ENCODE assay signal across 9 cellular contexts in genomic region chr7:129948338-129948737, GRCh38. TPM values are rescaled to one million over a fixed set of nuclear protein-coding genes. Genes with fewer than 3 reads are reported as not detected.
DNase-seq lines count a peak whose midpoint lies in the region; ATAC-seq and TF ChIP-seq lines count a peak whose summit lies in the region.
"Had no signal": no experiment of that assay in that cellular context is flagged by ENCODE, and none has a peak within 500 bp of the region (broad histone marks: within the 10 kb centered on the region; RNA-seq: fewer than 3 reads in every experiment).

No MANE protein-coding gene starts in this region.

- ATAC-seq in psoas muscle (no peak), HG02981 (IDR thresholded peaks at IDR 0.05; ENCODE audit: unreplicated experiment) (no peak), GM18870 (IDR thresholded peaks at IDR 0.05; ENCODE audit: unreplicated experiment) (no peak)

- H4K20me1 ChIP-seq in fibroblast of lung (ENCODE audit: control insufficient read depth, extremely low read depth, insufficient read depth, low read length) = peaks cover 3% of the 10 kb centered on the region

- H3K27ac ChIP-seq in RWPE1 (peak overlapping the region; percentile 94), fibroblast of lung (ENCODE audit: insufficient read depth, low read length) (peak overlapping the region; percentile 86), psoas muscle (peak overlapping the region; percentile 98)

- H3K79me2 ChIP-seq in fibroblast of lung (ENCODE audit: control insufficient read depth, insufficient read depth, low read length) = peaks cover 79% of the 10 kb centered on the region

- CTCF ChIA-PET in BJ (lab: Yijun Ruan, JAX) (no interaction called here), RWPE1 (lab: Yijun Ruan, JAX) (no interaction called here)

- no peaks in the 10 kb centered on the region for H3K9me3 ChIP-seq in fibroblast of lung (ENCODE audit: control insufficient read depth, insufficient read depth, low read depth, low read length)
- no peaks in the 10 kb centered on the region for H3K9me3 ChIP-seq in psoas muscle
- H3K9me3 ChIP-seq: MG63 had no signal

- intact Hi-C loops in psoas muscle (cut with DNase I) = no loop called here

- POLR2A ChIA-PET in BJ (lab: Charles Lee) = no interaction called here
- POLR2A ChIA-PET in RWPE1 (lab: Yijun Ruan, JAX; ENCODE audit: low non-redundant PET) = no interaction called here

- DNase-seq in BJ (ENCODE audit: low read depth) (no peak), RWPE1 (ENCODE audit: low spot score) (no peak), fibroblast of lung (ENCODE audit: low read depth in 2 of 2) (no peak), psoas muscle (no peak), HuH-7 (ENCODE audit: low spot score) (no peak), COLO829 (ENCODE audit: low spot score) (no peak)

- no peak overlapping the region for H3K9ac ChIP-seq in fibroblast of lung (ENCODE audit: insufficient read depth, low read length)

- no peak overlapping the region for H2AFZ ChIP-seq in fibroblast of lung (ENCODE audit: low read length)

- H3K27me3 ChIP-seq in BJ (ENCODE audit: control insufficient read depth, insufficient read depth, low read length) (no peaks in the 10 kb centered on the region), fibroblast of lung (ENCODE audit: control insufficient read depth, insufficient read depth, low read length) (no peaks in the 10 kb centered on the region), psoas muscle (ENCODE audit: insufficient read depth in 3 of 3, low read length in 2 of 3) (no peaks in the 10 kb centered on the region)
- H3K27me3 ChIP-seq: MG63 had no signal

- H3K4me3 ChIP-seq in BJ (ENCODE audit: low read depth, low read length) (peak overlapping the region; percentile 2; the same call in 1 of the 2 replicates), fibroblast of lung (replicated peaks in 1 of 4; ENCODE audit: control extremely low read depth in 1 of 4, insufficient read depth in 1 of 4, low read depth in 3 of 4, low read length in 4 of 4) (peak overlapping the region; percentile 1 to 89 (median 22)), psoas muscle (peak overlapping the region; percentile 1)

- no peaks in the 10 kb centered on the region for H3K36me3 ChIP-seq in BJ (ENCODE audit: control insufficient read depth, insufficient read depth, low read length)
- H3K36me3 ChIP-seq in fibroblast of lung (ENCODE audit: control insufficient read depth, insufficient read depth, low read length) = no peaks in the 10 kb centered on the region
- H3K36me3 ChIP-seq in psoas muscle (ENCODE audit: insufficient read depth in 1 of 2, low read depth in 1 of 2) = no peaks in the 10 kb centered on the region

- 79 to 82% (median 81%) methylated on average over 5 of the region's 5 CpGs for WGBS in psoas muscle, 3 donors

- TF ChIP-seq CTCF in BJ (IDR thresholded peaks at IDR 0.05; ENCODE audit: insufficient read depth, low read depth, low read length) (no peak), RWPE1 (conservative IDR thresholded peaks at IDR 0.05; ENCODE audit: low read depth) (no peak), fibroblast of lung (conservative IDR thresholded peaks at IDR 0.05 in 1 of 2, IDR thresholded peaks at IDR 0.05 in 1 of 2; ENCODE audit: low read depth in 1 of 2, low read length in 2 of 2) (no peak), psoas muscle (IDR thresholded peaks at IDR 0.05) (no peak)

- H3K4me1 ChIP-seq in fibroblast of lung (ENCODE audit: control insufficient read depth, extremely low read depth, insufficient read depth, low read length) = peaks cover 12% of the 10 kb centered on the region
- H3K4me1 ChIP-seq in psoas muscle = peaks cover 28% of the 10 kb centered on the region

- peak overlapping the region; percentile 84 for H3K4me2 ChIP-seq in fibroblast of lung (ENCODE audit: extremely low read depth, insufficient read depth, low read length)

RNA-seq across cellular contexts. Expression of gene UBE2H, which starts 4.4 kb away (rescaled TPM):
- polyA plus RNA-seq in BJ (2011; rRNA removed) (37.0 and 93.3 TPM in 2 replicates), fibroblast of lung (59.3 and 76.0 TPM in 2 replicates), psoas muscle (100 to 1,000 TPM in 1 of 3 donors, 10 to 100 TPM in 2; 17.3 to 115 (median 50.5) TPM)
- polyA minus RNA-seq in BJ (2011; rRNA and poly(A)+ RNA removed) = 34.5 and 44.9 TPM in 2 replicates
- total RNA-seq in fibroblast of lung (64.2 and 102 TPM in 2 replicates), psoas muscle (100 to 1,000 TPM in 1 of 4 donors, 10 to 100 TPM in 3; 75.9 to 111 (median 77.4) TPM)
- 39.7 and 46.5 TPM in 2 replicates for polyA plus RNA-seq in fibroblast of lung (2012)
- 22.0 and 31.4 TPM in 2 replicates for polyA minus RNA-seq in fibroblast of lung (ENCODE audit: low replicate concordance)
